16 cellular contexts compared by ENCODE assay signal in genomic region chr18:3193354-3193753, GRCh38. TPM values are rescaled to one million over a fixed set of nuclear protein-coding genes. Genes with fewer than 3 reads are reported as not detected.
DNase-seq lines count a peak whose midpoint lies in the region; ATAC-seq, FAIRE-seq and TF ChIP-seq lines count a peak whose summit lies in the region.
"Had no signal": no experiment of that assay in that cellular context is flagged by ENCODE, and none has a peak within 500 bp of the region (broad histone marks: within the 10 kb centered on the region; RNA-seq: fewer than 3 reads in every experiment).

No MANE protein-coding gene starts in this region.

- no peak for TF ChIP-seq POLR2A in GM12891 (IDR thresholded peaks at IDR 0.05; ENCODE audit: low read depth, low read length)
- no peak for TF ChIP-seq POLR2A in testis (IDR thresholded peaks at IDR 0.05)

- peak overlapping the region; percentile 81 for H3K27ac ChIP-seq in psoas muscle
- H3K27ac ChIP-seq in testis, result no peak overlapping the region
- H3K27ac ChIP-seq: BLaER1 treated with 17β-estradiol and CSF1 and Interleukin-3, amounts not matched to agents 10 nM and 100 nM; GM23248 had no signal

- peak; percentile 20 for FAIRE-seq in GM12891 (lab: Jason Lieb, UNC)
- FAIRE-seq: D721Med, G401.6, GM12892, GM18507 had no signal

- DNase-seq in GM12891 (ENCODE audit: insufficient read length, low spot score) (no peak), MV-4-11 (lab: John Stamatoyannopoulos, UW) (peak; percentile 27), psoas muscle (no peak), putamen (ENCODE audit: low spot score) (no peak), testis (no peak), NOMO-1 treated with dmso at 0.1 percent for 144 hours (lab: John Stamatoyannopoulos, UW; ENCODE audit: unreplicated experiment) (no peak)
- DNase-seq: Caco-2; CD4-positive, CD25-positive, alpha-beta regulatory T cell; GM23248 had no signal

- no peaks in the 10 kb centered on the region for H3K27me3 ChIP-seq in psoas muscle (ENCODE audit: insufficient read depth in 3 of 3, low read length in 2 of 3)
- H3K27me3 ChIP-seq in testis, result no peaks in the 10 kb centered on the region
- H3K27me3 ChIP-seq: BLaER1 treated with 17β-estradiol and CSF1 and Interleukin-3, amounts not matched to agents 10 nM and 100 nM had no signal

- TF ChIP-seq CTCF in psoas muscle (IDR thresholded peaks at IDR 0.05) (no peak), testis (IDR thresholded peaks at IDR 0.05) (no peak)

- peaks cover 63% of the 10 kb centered on the region for H3K4me1 ChIP-seq in psoas muscle
- H3K4me1 ChIP-seq in testis, result no peaks in the 10 kb centered on the region
- H3K4me1 ChIP-seq: Caco-2 had no signal

- H3K9me3 ChIP-seq in psoas muscle (no peaks in the 10 kb centered on the region), testis (no peaks in the 10 kb centered on the region)
- H3K9me3 ChIP-seq: BLaER1 treated with 17β-estradiol and CSF1 and Interleukin-3, amounts not matched to agents 10 nM and 100 nM; Caco-2; HAP-1 had no signal

- 53 to 70% (median 56%) methylated on average over 1 of the region's 1 CpG for WGBS in psoas muscle, 3 donors
- WGBS in testis, 2 donors, result 72 to 77% methylated on average over 1 of the region's 1 CpG

- ATAC-seq in psoas muscle, result no peak

- intact Hi-C loops in psoas muscle (cut with DNase I), result loop anchor here in 1 of 2 donors (5.0 kb wide), 1 partner anchor 54 kb away; the partner anchor contains the start of gene MYL12A
- intact Hi-C loops in testis (cut with DNase I; ENCODE audit: low total_unique reads), result no loop called here

- H3K4me3 ChIP-seq in psoas muscle (no peak overlapping the region), testis (no peak overlapping the region)
- H3K4me3 ChIP-seq: BLaER1 treated with 17β-estradiol and CSF1 and Interleukin-3, amounts not matched to agents 10 nM and 100 nM; GM23248; HAP-1 had no signal

- H3K36me3 ChIP-seq in psoas muscle (ENCODE audit: insufficient read depth in 1 of 2, low read depth in 1 of 2) (peaks cover 0 to 18% of the 10 kb centered on the region in 2 donors), testis (ENCODE audit: low read depth, missing control alignments) (no peaks in the 10 kb centered on the region)
- H3K36me3 ChIP-seq: BLaER1 treated with 17β-estradiol and CSF1 and Interleukin-3, amounts not matched to agents 10 nM and 100 nM; HAP-1 had no signal

TF ChIP-seq in GM12891, 5 proteins besides CTCF, POLR2A, EP300 and RAD21:
- no peak for TF ChIP-seq TAF1 (IDR thresholded peaks at IDR 0.05; ENCODE audit: low read depth, low read length)
- no peak for TF ChIP-seq SPI1 (IDR thresholded peaks at IDR 0.05; ENCODE audit: low read depth, low read length)
- TF ChIP-seq POLR2AphosphoS5 (IDR thresholded peaks at IDR 0.05; ENCODE audit: low read depth, low read length), result no peak
- TF ChIP-seq PAX5 (IDR thresholded peaks at IDR 0.05; ENCODE audit: insufficient read depth, low read length, severe bottlenecking), result no peak
- no peak for TF ChIP-seq POU2F2 (IDR thresholded peaks at IDR 0.05; ENCODE audit: low read depth, low read length)
TF ChIP-seq in GM12891: peak in this region for 0.

RNA-seq across cellular contexts. Expression of gene MYOM1, which starts 26.4 kb away (rescaled TPM):
- polyA plus RNA-seq in GM12891 (2012; ENCODE audit: low read depth, missing spikeins), result 0.86 TPM
- total RNA-seq in psoas muscle, result 100 to 1,000 TPM; 388 to 842 (median 567) TPM
- polyA plus RNA-seq in psoas muscle, result 100 to 1,000 TPM in 2 of 3 donors, 10 to 100 TPM in 1; 54.8 to 209 (median 117) TPM
- total RNA-seq in testis, result 10 to 100 TPM in 1 of 2 donors, 1 to 10 TPM in 1; 9.1 to 19.9 TPM
- polyA plus RNA-seq in testis (ENCODE audit: insufficient read depth, low read depth, low replicate concordance), result 16.9 TPM
- total RNA-seq: A172 had no signal

RNA-seq across cellular contexts. Expression of gene MYL12A, which starts 54.2 kb away (rescaled TPM):
- polyA plus RNA-seq in GM12891 (2012; ENCODE audit: low read depth, missing spikeins), result 362 TPM
- total RNA-seq in psoas muscle (1,000 to 10,000 TPM in 3 of 4 donors, 100 to 1,000 TPM in 1; 995 to 3,547 (median 2,203) TPM), testis (100 to 1,000 TPM; 148 to 177 TPM)
- polyA plus RNA-seq in psoas muscle (1,000 to 10,000 TPM in 2 of 3 donors, 100 to 1,000 TPM in 1; 957 to 3,920 (median 1,327) TPM), testis (ENCODE audit: insufficient read depth, low read depth, low replicate concordance) (219 TPM)

Comparison
In these comparisons a context has a peak if more than half of its experiments do, and no peak if none do; other contexts are left out.
1. RNA of gene MYOM1, which starts 26.4 kb away (total RNA-seq): 388 to 842 TPM in psoas muscle; 9.1 to 19.9 TPM in testis; every median in the first group is over 10 times any median in the second.
2. RNA of gene MYL12A, which starts 54.2 kb away (total RNA-seq): 995 to 3,547 TPM in psoas muscle; 148 to 177 TPM in testis; every median in the first group is over 4 times any median in the second.